ENCODE assay signal across 11 cellular contexts in the genomic region with DNA sequence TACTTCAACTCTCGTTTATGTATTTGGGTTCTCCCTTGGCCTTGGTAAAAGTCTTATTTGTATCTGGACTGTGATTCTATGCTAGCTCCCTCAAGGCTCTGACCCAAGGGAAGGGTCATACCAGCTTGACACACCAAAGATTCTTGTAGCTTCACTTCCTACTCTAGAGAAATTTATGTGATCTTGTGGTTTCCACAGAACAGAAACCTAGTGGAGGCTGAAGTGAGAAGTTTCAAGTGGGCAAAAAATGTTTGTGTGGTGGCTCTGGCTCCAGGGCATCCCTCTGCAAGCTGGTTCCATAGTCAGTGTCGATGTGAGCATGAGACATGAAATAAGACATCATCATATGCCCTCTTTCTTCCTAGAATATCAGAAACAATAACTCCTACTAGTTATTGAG. TPM values are rescaled to one million over a fixed set of nuclear protein-coding genes. Genes with fewer than 3 reads are reported as not detected.
DNase-seq lines count a peak whose midpoint lies in the region; ATAC-seq and TF ChIP-seq lines count a peak whose summit lies in the region.
"Had no signal": no experiment of that assay in that cellular context is flagged by ENCODE, and none has a peak within 500 bp of the region (broad histone marks: within the 10 kb centered on the region; RNA-seq: fewer than 3 reads in every experiment).

No MANE protein-coding gene starts in this region.

- no peaks in the 10 kb centered on the region for H3K27me3 ChIP-seq in PC-9 (ENCODE audit: insufficient read depth, low read depth)
- peaks cover 0 to 6% (median 0%) of the 10 kb centered on the region in 4 donors for H3K27me3 ChIP-seq in esophagus squamous epithelium

- H3K9me3 ChIP-seq in PC-9 (ENCODE audit: insufficient read depth, low read depth): no peaks in the 10 kb centered on the region
- no peaks in the 10 kb centered on the region for H3K9me3 ChIP-seq in esophagus squamous epithelium
- H3K9me3 ChIP-seq: Caco-2 had no signal

- no peak overlapping the region for H3K4me3 Mint-ChIP-seq in immature natural killer cell
- H3K4me3 Mint-ChIP-seq in activated naive CD4-positive, alpha-beta T cell treated with anti-CD3 and anti-CD28 coated beads, Interleukin-2, amount 10 ng/mL, durations not matched to agents 7 days and 5 days: no peak overlapping the region

- H3K27ac Mint-ChIP-seq in immature natural killer cell: no peak overlapping the region
- H3K27ac Mint-ChIP-seq in activated naive CD4-positive, alpha-beta T cell treated with anti-CD3 and anti-CD28 coated beads, Interleukin-2, amount 10 ng/mL, durations not matched to agents 7 days and 5 days: no peak overlapping the region

- no peaks in the 10 kb centered on the region for H3K79me2 ChIP-seq in PC-9 (ENCODE audit: low read depth)

- H3K4me2 ChIP-seq in PC-9: no peak overlapping the region

- no peaks in the 10 kb centered on the region for H3K4me1 ChIP-seq in PC-9 (replicated peaks; ENCODE audit: insufficient read depth)
- no peaks in the 10 kb centered on the region for H3K4me1 ChIP-seq in esophagus squamous epithelium

- no peaks in the 10 kb centered on the region for H3K36me3 Mint-ChIP-seq in immature natural killer cell
- H3K36me3 Mint-ChIP-seq in activated naive CD4-positive, alpha-beta T cell treated with anti-CD3 and anti-CD28 coated beads, Interleukin-2, amount 10 ng/mL, durations not matched to agents 7 days and 5 days: no peaks in the 10 kb centered on the region
- H3K36me3 Mint-ChIP-seq: naive B cell had no signal

- DNase-seq in PC-9: no peak
- DNase-seq in foreskin fibroblast: no peak
- DNase-seq in immature natural killer cell: no peak
- no peak for DNase-seq in activated naive CD4-positive, alpha-beta T cell treated with anti-CD3 and anti-CD28 coated beads, Interleukin-2, amount 10 ng/mL, durations not matched to agents 7 days and 5 days
- DNase-seq in esophagus squamous epithelium (lab: John Stamatoyannopoulos, UW): no peak
- DNase-seq: Caco-2, naive B cell, NCI-H2171 had no signal

- POLR2A ChIA-PET in PC-9 (lab: Charles Lee; ENCODE audit: unreplicated experiment): no interaction called here

- intact Hi-C loops in PC-9 (cut with micrococcal nuclease; ENCODE audit: unreplicated experiment): no loop called here
- intact Hi-C loops in esophagus squamous epithelium (cut with DNase I): no loop called here

- CTCF ChIA-PET in PC-9 (lab: Charles Lee): no interaction called here
- CTCF ChIA-PET in activated naive CD4-positive, alpha-beta T cell treated with anti-CD3 and anti-CD28 coated beads, Interleukin-2, amount 10 ng/mL, durations not matched to agents 7 days and 5 days (lab: Charles Lee): no interaction called here

- TF ChIP-seq POLR2A in esophagus squamous epithelium (IDR thresholded peaks at IDR 0.05): no peak

- TF ChIP-seq CTCF in PC-9 (conservative IDR thresholded peaks at IDR 0.05): no peak
- no peak for TF ChIP-seq CTCF in foreskin fibroblast (IDR thresholded peaks at IDR 0.05; ENCODE audit: low read depth, low read length)
- no peak for TF ChIP-seq CTCF in esophagus squamous epithelium (IDR thresholded peaks at IDR 0.05)

- ATAC-seq in GM18907 (IDR thresholded peaks at IDR 0.05; ENCODE audit: unreplicated experiment): peak; percentile 83
- peak; percentile 69 for ATAC-seq in GM21717 (IDR thresholded peaks at IDR 0.05; ENCODE audit: unreplicated experiment)
- ATAC-seq in HG03108 (IDR thresholded peaks at IDR 0.05; ENCODE audit: unreplicated experiment): peak; percentile 57

- peaks cover 0 to 2% (median 0%) of the 10 kb centered on the region in 6 donors for H3K9me3 Mint-ChIP-seq in immature natural killer cell
- no peaks in the 10 kb centered on the region for H3K9me3 Mint-ChIP-seq in activated naive CD4-positive, alpha-beta T cell treated with anti-CD3 and anti-CD28 coated beads, Interleukin-2, amount 10 ng/mL, durations not matched to agents 7 days and 5 days

- 71 to 75% methylated on average over 2 of the region's 2 CpGs for WGBS in esophagus squamous epithelium, 2 donors

- BruUV-seq in PC-9 (replicated peaks; lab: Mats Ljungman, UMichigan): no TSS peak

- no peaks in the 10 kb centered on the region; the same call in 1 of the 2 replicates for H3F3A ChIP-seq in PC-9 (ENCODE audit: insufficient read depth, low read depth)

- H3K4me1 Mint-ChIP-seq in immature natural killer cell: no peaks in the 10 kb centered on the region
- H3K4me1 Mint-ChIP-seq in activated naive CD4-positive, alpha-beta T cell treated with anti-CD3 and anti-CD28 coated beads, Interleukin-2, amount 10 ng/mL, durations not matched to agents 7 days and 5 days: no peaks in the 10 kb centered on the region

- peaks cover 0 to 8% (median 4%) of the 10 kb centered on the region in 3 donors for H3K27me3 Mint-ChIP-seq in immature natural killer cell (ENCODE audit: low read depth in 3 of 3)
- H3K27me3 Mint-ChIP-seq in activated naive CD4-positive, alpha-beta T cell treated with anti-CD3 and anti-CD28 coated beads, Interleukin-2, amount 10 ng/mL, durations not matched to agents 7 days and 5 days: peaks cover 7% of the 10 kb centered on the region
- H3K27me3 Mint-ChIP-seq: naive B cell had no signal

- H3K4me3 ChIP-seq in PC-9 (no peak overlapping the region), foreskin fibroblast (ENCODE audit: low read depth in 1 of 2, low read length in 2 of 2) (no peak overlapping the region), esophagus squamous epithelium (no peak overlapping the region)

- no peaks in the 10 kb centered on the region for H3K36me3 ChIP-seq in PC-9 (ENCODE audit: low read depth)
- no peaks in the 10 kb centered on the region for H3K36me3 ChIP-seq in esophagus squamous epithelium

- H3K9me2 ChIP-seq in PC-9 (ENCODE audit: insufficient read depth): no peaks in the 10 kb centered on the region

- H3K27ac ChIP-seq in PC-9 (no peak overlapping the region), esophagus squamous epithelium (no peak overlapping the region)

- H2AFZ ChIP-seq in PC-9: 0 out of 2 replicates have a peak overlapping the region, but pooled peaks have one; percentile 49

- H4K20me1 ChIP-seq in PC-9 (ENCODE audit: insufficient read depth): no peaks in the 10 kb centered on the region

RNA-seq across cellular contexts. Expression of a gene that starts 48.1 kb away (rescaled TPM):
- 172 and 219 TPM in 2 replicates for total RNA-seq in PC-9 (2021)
- 1 to 10 TPM in 1 of 3 donors, under 1 TPM in 2; 0.08 to 1.0 (median 0.38) TPM for polyA plus RNA-seq in immature natural killer cell
- total RNA-seq in esophagus squamous epithelium: 10 to 100 TPM; 43.4 to 78.9 (median 63.0) TPM
